2 cellular contexts compared by ENCODE assay signal in genomic region chr5:62477801-62478200, GRCh38.
TF ChIP-seq lines count a peak whose summit lies in the region.

No MANE protein-coding gene starts in this region.

TF ChIP-seq in IMR-90, 13 proteins besides CTCF, POLR2A, EP300 and RAD21:
- TF ChIP-seq SMC3 (IDR thresholded peaks at IDR 0.05; ENCODE audit: low read depth, low read length) (no peak), CEBPB (IDR thresholded peaks at IDR 0.05; ENCODE audit: low read depth, low read length) (peak; percentile 66), RFX5 (IDR thresholded peaks at IDR 0.05; ENCODE audit: low read depth, low read length) (no peak)

TF ChIP-seq in GM12891, 5 proteins besides CTCF, POLR2A, EP300 and RAD21:
- TF ChIP-seq POLR2AphosphoS5 (IDR thresholded peaks at IDR 0.05; ENCODE audit: low read depth, low read length) (no peak), POU2F2 (IDR thresholded peaks at IDR 0.05; ENCODE audit: low read depth, low read length) (no peak), SPI1 (IDR thresholded peaks at IDR 0.05; ENCODE audit: low read depth, low read length) (no peak), TAF1 (IDR thresholded peaks at IDR 0.05; ENCODE audit: low read depth, low read length) (no peak), PAX5 (IDR thresholded peaks at IDR 0.05; ENCODE audit: insufficient read depth, low read length, severe bottlenecking) (no peak)
